1 cellular context compared by ENCODE assay signal in genomic region chr1:12809933-12810332, GRCh38.
TF ChIP-seq lines count a peak whose summit lies in the region.

No MANE protein-coding gene starts in this region.

TF ChIP-seq in K562, 482 proteins besides CTCF, POLR2A, EP300 and RAD21:
- TF ChIP-seq RBBP5 (IDR thresholded peaks at IDR 0.05; ENCODE audit: borderline replicate concordance, insufficient read depth, low read length, poor library complexity, severe bottlenecking) (no peak), TFE3 (CRISPR knock-in tag; IDR thresholded peaks at IDR 0.05) (no peak), RBFOX2 (IDR thresholded peaks at IDR 0.05; ENCODE audit: low read depth, low read length) (no peak), NFIC (IDR thresholded peaks at IDR 0.05) (peak; percentile 83), MXD1 (CRISPR knock-in tag; IDR thresholded peaks at IDR 0.05; ENCODE audit: borderline replicate concordance, poor library complexity, severe bottlenecking) (no peak), ZBTB11 (CRISPR knock-in tag; IDR thresholded peaks at IDR 0.05) (no peak), ZNF785 (CRISPR knock-in tag; IDR thresholded peaks at IDR 0.05) (no peak), ZFP36 (IDR thresholded peaks at IDR 0.05; ENCODE audit: low read depth, low read length, partially characterized antibody) (peak; percentile 27), CC2D1A (IDR thresholded peaks at IDR 0.05) (no peak)
